12 cellular contexts compared by ENCODE assay signal in the genomic region with DNA sequence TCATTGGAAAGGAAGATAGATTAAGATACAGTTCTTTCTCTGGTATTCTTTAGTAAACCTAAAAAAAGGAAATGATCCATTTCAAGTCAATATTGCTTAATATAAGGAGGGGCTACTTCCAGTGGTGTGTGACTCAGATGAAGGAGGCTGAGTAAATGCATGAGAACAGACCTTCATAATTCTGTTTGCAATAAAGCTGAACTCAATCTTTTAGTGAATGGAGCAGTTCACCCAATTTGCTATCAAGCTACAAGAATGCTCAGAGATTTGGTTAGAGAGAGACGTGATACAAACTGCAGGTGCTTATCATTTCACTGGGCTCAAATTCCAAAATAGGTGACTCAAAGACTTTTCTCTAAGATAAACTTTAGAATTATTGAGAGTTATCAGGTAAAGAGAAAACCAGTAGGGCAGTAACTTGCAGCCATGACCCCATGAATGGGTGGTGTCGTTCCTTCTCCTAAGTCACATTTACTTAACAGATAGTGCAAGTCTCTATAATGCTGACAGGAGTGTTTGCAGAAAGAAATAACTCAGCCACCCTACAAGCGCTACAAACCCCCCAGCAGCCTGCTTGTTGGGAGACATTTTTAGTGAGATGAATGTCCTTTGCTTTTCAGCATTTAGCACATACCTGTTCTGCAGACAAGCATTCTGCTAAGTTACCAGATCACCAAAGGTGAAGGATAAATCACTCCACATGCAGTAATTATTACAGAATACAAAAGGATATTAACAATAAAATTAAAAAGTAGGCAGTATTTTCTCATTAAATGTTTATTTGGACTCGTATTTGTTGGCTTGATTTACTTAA. TPM values are rescaled to one million over a fixed set of nuclear protein-coding genes. Genes with fewer than 3 reads are reported as not detected.
DNase-seq lines count a peak whose midpoint lies in the region; ATAC-seq and TF ChIP-seq lines count a peak whose summit lies in the region.
"Had no signal": no experiment of that assay in that cellular context is flagged by ENCODE, and none has a peak within 500 bp of the region (broad histone marks: within the 10 kb centered on the region; RNA-seq: fewer than 3 reads in every experiment).

No MANE protein-coding gene starts in this region.

- no peak overlapping the region for H2AFZ ChIP-seq in hepatocyte

- ATAC-seq in natural killer cell treated with Interleukin-12 subunit alpha and Interleukin-12 subunit beta and Interleukin-15 and Interleukin-18, amount 100 ng/mL, for 72 hours = peak; percentile 67 to 73
- ATAC-seq in natural killer cell = no peak
- no peak for ATAC-seq in activated T-helper 17 cell treated with anti-CD3 and anti-CD28 coated beads, Interleukin-2, amount 50 U/mL, for 72 hours (replicated peaks)
- peak; percentile 81 for ATAC-seq in upper lobe of right lung
- ATAC-seq in HG03342 (IDR thresholded peaks at IDR 0.05; ENCODE audit: unreplicated experiment) = no peak

- H3K36me3 Mint-ChIP-seq in natural killer cell treated with Interleukin-12 subunit alpha and Interleukin-12 subunit beta and Interleukin-15 and Interleukin-18, amount 100 ng/mL, for 72 hours = peaks cover 16% of the 10 kb centered on the region
- H3K36me3 Mint-ChIP-seq in natural killer cell = no peaks in the 10 kb centered on the region
- H3K36me3 Mint-ChIP-seq in activated T-helper 17 cell treated with anti-CD3 and anti-CD28 coated beads, Interleukin-2, amount 50 U/mL, for 72 hours (ENCODE audit: low read depth) = peaks cover 67% of the 10 kb centered on the region
- peaks cover 40% of the 10 kb centered on the region for H3K36me3 Mint-ChIP-seq in activated CD4-positive, alpha-beta T cell treated with anti-CD3 and anti-CD28 coated beads, Interleukin-2, amount 10 ng/mL, durations not matched to agents 7 days and 5 days (ENCODE audit: low read depth)

- H3K27ac Mint-ChIP-seq in natural killer cell treated with Interleukin-12 subunit alpha and Interleukin-12 subunit beta and Interleukin-15 and Interleukin-18, amount 100 ng/mL, for 72 hours = peak overlapping the region; percentile 15 to 57
- H3K27ac Mint-ChIP-seq in natural killer cell = peak overlapping the region in 1 of 2 donors; percentile 36
- H3K27ac Mint-ChIP-seq in activated T-helper 17 cell treated with anti-CD3 and anti-CD28 coated beads, Interleukin-2, amount 50 U/mL, for 72 hours = peak overlapping the region; percentile 9
- no peak overlapping the region for H3K27ac Mint-ChIP-seq in activated CD4-positive, alpha-beta T cell treated with anti-CD3 and anti-CD28 coated beads, Interleukin-2, amount 10 ng/mL, durations not matched to agents 7 days and 5 days

- H3K9me3 Mint-ChIP-seq in natural killer cell treated with Interleukin-12 subunit alpha and Interleukin-12 subunit beta and Interleukin-15 and Interleukin-18, amount 100 ng/mL, for 72 hours = no peaks in the 10 kb centered on the region
- H3K9me3 Mint-ChIP-seq in natural killer cell = no peaks in the 10 kb centered on the region
- no peaks in the 10 kb centered on the region for H3K9me3 Mint-ChIP-seq in activated T-helper 17 cell treated with anti-CD3 and anti-CD28 coated beads, Interleukin-2, amount 50 U/mL, for 72 hours
- no peaks in the 10 kb centered on the region for H3K9me3 Mint-ChIP-seq in activated CD4-positive, alpha-beta T cell treated with anti-CD3 and anti-CD28 coated beads, Interleukin-2, amount 10 ng/mL, durations not matched to agents 7 days and 5 days

- TF ChIP-seq CTCF in natural killer cell (IDR thresholded peaks at IDR 0.05) = no peak
- no peak for TF ChIP-seq CTCF in hepatocyte (IDR thresholded peaks at IDR 0.05; ENCODE audit: poor library complexity)
- TF ChIP-seq CTCF in upper lobe of right lung (IDR thresholded peaks at IDR 0.05) = no peak

- H3K9me2 ChIP-seq in hepatocyte (replicated peaks; ENCODE audit: insufficient read depth) = no peaks in the 10 kb centered on the region

- H3K4me3 Mint-ChIP-seq in natural killer cell treated with Interleukin-12 subunit alpha and Interleukin-12 subunit beta and Interleukin-15 and Interleukin-18, amount 100 ng/mL, for 72 hours = no peak overlapping the region
- no peak overlapping the region for H3K4me3 Mint-ChIP-seq in natural killer cell
- H3K4me3 Mint-ChIP-seq in activated T-helper 17 cell treated with anti-CD3 and anti-CD28 coated beads, Interleukin-2, amount 50 U/mL, for 72 hours = no peak overlapping the region
- no peak overlapping the region for H3K4me3 Mint-ChIP-seq in activated CD4-positive, alpha-beta T cell treated with anti-CD3 and anti-CD28 coated beads, Interleukin-2, amount 10 ng/mL, durations not matched to agents 7 days and 5 days

- no peaks in the 10 kb centered on the region for H3K27me3 ChIP-seq in hepatocyte
- no peaks in the 10 kb centered on the region for H3K27me3 ChIP-seq in upper lobe of right lung
- H3K27me3 ChIP-seq: ascending aorta, heart left ventricle, MG63, uterus had no signal

- CTCF ChIA-PET in activated CD4-positive, alpha-beta T cell treated with anti-CD3 and anti-CD28 coated beads, Interleukin-2, amount 10 ng/mL, durations not matched to agents 7 days and 5 days (lab: Charles Lee) = no interaction called here

- H3K4me1 ChIP-seq in hepatocyte (ENCODE audit: insufficient read depth) (peaks cover 20% of the 10 kb centered on the region), upper lobe of right lung (peaks cover 29% of the 10 kb centered on the region)
- H3K4me1 ChIP-seq: uterus had no signal

- H3K27ac ChIP-seq in hepatocyte (peak overlapping the region; percentile 68), upper lobe of right lung (no peak overlapping the region)
- H3K27ac ChIP-seq: uterus had no signal

- peaks cover 13 to 18% of the 10 kb centered on the region in 2 donors for H3K4me1 Mint-ChIP-seq in natural killer cell treated with Interleukin-12 subunit alpha and Interleukin-12 subunit beta and Interleukin-15 and Interleukin-18, amount 100 ng/mL, for 72 hours (ENCODE audit: low read depth in 2 of 2)
- H3K4me1 Mint-ChIP-seq in natural killer cell = peaks cover 8 to 11% of the 10 kb centered on the region in 2 donors
- peaks cover 10% of the 10 kb centered on the region for H3K4me1 Mint-ChIP-seq in activated T-helper 17 cell treated with anti-CD3 and anti-CD28 coated beads, Interleukin-2, amount 50 U/mL, for 72 hours
- peaks cover 19% of the 10 kb centered on the region for H3K4me1 Mint-ChIP-seq in activated CD4-positive, alpha-beta T cell treated with anti-CD3 and anti-CD28 coated beads, Interleukin-2, amount 10 ng/mL, durations not matched to agents 7 days and 5 days

- peaks cover 2% of the 10 kb centered on the region for H3K79me2 ChIP-seq in hepatocyte

- H4K20me1 ChIP-seq in hepatocyte (ENCODE audit: insufficient read depth, poor library complexity, severe bottlenecking) = no peaks in the 10 kb centered on the region

- H3K4me3 ChIP-seq in hepatocyte (no peak overlapping the region), upper lobe of right lung (no peak overlapping the region)
- H3K4me3 ChIP-seq: ascending aorta, heart left ventricle, MG63, uterus had no signal

- H3K36me3 ChIP-seq in hepatocyte (replicated peaks; ENCODE audit: insufficient read depth, low read depth) (no peaks in the 10 kb centered on the region), upper lobe of right lung (no peaks in the 10 kb centered on the region)
- H3K36me3 ChIP-seq: ascending aorta, uterus had no signal

- no peaks in the 10 kb centered on the region for H3K9me3 ChIP-seq in hepatocyte (ENCODE audit: low read depth)
- no peaks in the 10 kb centered on the region for H3K9me3 ChIP-seq in upper lobe of right lung
- H3K9me3 ChIP-seq: ascending aorta, heart left ventricle, MG63, uterus had no signal

- DNase-seq in natural killer cell treated with Interleukin-12 subunit alpha and Interleukin-12 subunit beta and Interleukin-15 and Interleukin-18, amount 100 ng/mL, for 72 hours (ENCODE audit: low spot score) = no peak
- no peak for DNase-seq in natural killer cell
- DNase-seq in hepatocyte (ENCODE audit: low spot score) = peak; percentile 24
- DNase-seq in upper lobe of right lung = no peak
- DNase-seq in activated CD4-positive, alpha-beta T cell treated with anti-CD3 and anti-CD28 coated beads, Interleukin-2, amount 10 ng/mL, durations not matched to agents 7 days and 5 days = no peak
- DNase-seq in NAMALWA (ENCODE audit: low spot score) = no peak
- DNase-seq: heart left ventricle, MG63, uterus had no signal

- H3K4me2 ChIP-seq in hepatocyte = peak overlapping the region; percentile 38

- intact Hi-C loops in natural killer cell (cut with micrococcal nuclease) = no loop called here
- intact Hi-C loops in upper lobe of right lung (cut with DNase I) = no loop called here

- no peaks in the 10 kb centered on the region for H3K27me3 Mint-ChIP-seq in natural killer cell treated with Interleukin-12 subunit alpha and Interleukin-12 subunit beta and Interleukin-15 and Interleukin-18, amount 100 ng/mL, for 72 hours
- H3K27me3 Mint-ChIP-seq in natural killer cell (ENCODE audit: low read depth in 2 of 2) = no peaks in the 10 kb centered on the region
- H3K27me3 Mint-ChIP-seq in activated T-helper 17 cell treated with anti-CD3 and anti-CD28 coated beads, Interleukin-2, amount 50 U/mL, for 72 hours = no peaks in the 10 kb centered on the region
- H3K27me3 Mint-ChIP-seq in activated CD4-positive, alpha-beta T cell treated with anti-CD3 and anti-CD28 coated beads, Interleukin-2, amount 10 ng/mL, durations not matched to agents 7 days and 5 days = no peaks in the 10 kb centered on the region

- 51% methylated on average over 4 of the region's 4 CpGs for WGBS in hepatocyte (ENCODE audit: low lambda C conversion rate, missing lambda C conversion rate)

- POLR2A ChIA-PET in activated CD4-positive, alpha-beta T cell treated with anti-CD3 and anti-CD28 coated beads, Interleukin-2, amount 10 ng/mL, durations not matched to agents 7 days and 5 days (lab: Charles Lee) = no interaction called here

RNA-seq across cellular contexts. Expression of gene BLOC1S5, which starts 16.4 kb away (rescaled TPM):
- 10 to 100 TPM; 12.2 to 15.8 TPM for total RNA-seq in natural killer cell treated with Interleukin-12 subunit alpha and Interleukin-12 subunit beta and Interleukin-15 and Interleukin-18, amount 100 ng/mL, for 72 hours
- total RNA-seq in natural killer cell (10 to 100 TPM; 11.2 to 15.9 (median 15.4) TPM), hepatocyte (17.6 and 21.5 TPM in 2 replicates), upper lobe of right lung (10.7 TPM)
- 10 to 100 TPM; 18.7 to 22.7 TPM for total RNA-seq in activated T-helper 17 cell treated with anti-CD3 and anti-CD28 coated beads, Interleukin-2, amount 50 U/mL, for 72 hours
- polyA plus RNA-seq in hepatocyte = 9.9 and 16.8 TPM in 2 replicates
- 10 to 100 TPM; 21.8 to 23.9 TPM for total RNA-seq in activated CD4-positive, alpha-beta T cell treated with anti-CD3 and anti-CD28 coated beads, Interleukin-2, amount 10 ng/mL, durations not matched to agents 7 days and 5 days

RNA-seq across cellular contexts. Expression of gene EEF1E1, which starts 21.8 kb away (rescaled TPM):
- 10 to 100 TPM; 35.9 to 38.2 TPM for total RNA-seq in natural killer cell treated with Interleukin-12 subunit alpha and Interleukin-12 subunit beta and Interleukin-15 and Interleukin-18, amount 100 ng/mL, for 72 hours
- total RNA-seq in natural killer cell (10 to 100 TPM in 2 of 3 donors, 1 to 10 TPM in 1; 9.6 to 13.8 (median 10.2) TPM), hepatocyte (36.5 and 47.8 TPM in 2 replicates), upper lobe of right lung (22.8 TPM)
- 10 to 100 TPM; 31.3 to 73.9 TPM for total RNA-seq in activated T-helper 17 cell treated with anti-CD3 and anti-CD28 coated beads, Interleukin-2, amount 50 U/mL, for 72 hours
- 54.9 and 63.4 TPM in 2 replicates for polyA plus RNA-seq in hepatocyte
- total RNA-seq in activated CD4-positive, alpha-beta T cell treated with anti-CD3 and anti-CD28 coated beads, Interleukin-2, amount 10 ng/mL, durations not matched to agents 7 days and 5 days = 10 to 100 TPM; 36.1 to 37.8 TPM

Comparison
In these comparisons a context has a peak if more than half of its experiments do, and no peak if none do; other contexts are left out.
1. ATAC-seq: peak in natural killer cell treated with Interleukin-12 subunit alpha and Interleukin-12 subunit beta and Interleukin-15 and Interleukin-18, amount 100 ng/mL, for 72 hours (2 of 2) and upper lobe of right lung (single experiment); none in natural killer cell (0 of 3), activated T-helper 17 cell treated with anti-CD3 and anti-CD28 coated beads, Interleukin-2, amount 50 U/mL, for 72 hours (single experiment) and HG03342 (single experiment).